In genomic region chr13:112058519-112058873, GRCh38 we compare ENCODE assay signal across 20 cellular contexts. TPM values are rescaled to one million over a fixed set of nuclear protein-coding genes. Genes with fewer than 3 reads are reported as not detected.
"Had no signal": no experiment of that assay in that cellular context is flagged by ENCODE, and none has a peak within 500 bp of the region (broad histone marks: within the 10 kb centered on the region; RNA-seq: fewer than 3 reads in every experiment).

No MANE protein-coding gene starts in this region.

- DNase-seq: activated CD4-positive, alpha-beta memory T cell treated with anti-CD3 and anti-CD28 coated beads, Interleukin-2, amount 10 ng/mL, durations not matched to agents 7 days and 5 days; activated CD4-positive, alpha-beta T cell treated with anti-CD3 and anti-CD28 coated beads for 36 hours; activated CD8-positive, alpha-beta memory T cell treated with anti-CD3 and anti-CD28 coated beads, Interleukin-2, amount 50 U/mL, for 4 hours; activated naive CD4-positive, alpha-beta T cell treated with anti-CD3 and anti-CD28 coated beads for 36 hours; effector CD4-positive, alpha-beta T cell; foreskin melanocyte; heart left ventricle; mesendoderm; ovary; sigmoid colon; stimulated activated CD8-positive, alpha-beta memory T cell treated with anti-CD3 and anti-CD28 coated beads, Interleukin-4, amount 100 ng/mL, for 48 hours; T1000; testis had no signal

- H3K4me3 Mint-ChIP-seq: activated CD4-positive, alpha-beta memory T cell treated with anti-CD3 and anti-CD28 coated beads, Interleukin-2, amount 10 ng/mL, durations not matched to agents 7 days and 5 days; activated CD4-positive, alpha-beta T cell treated with anti-CD3 and anti-CD28 coated beads for 36 hours; activated naive CD4-positive, alpha-beta T cell treated with anti-CD3 and anti-CD28 coated beads for 36 hours; stimulated activated naive CD8-positive, alpha-beta T cell treated with anti-CD3 and anti-CD28 coated beads, Interleukin-15, Interleukin-2, amounts not matched to agents 100 ng/mL and 50 ng/mL, for 24 hours had no signal

- H3K9me3 ChIP-seq: heart left ventricle, ovary, sigmoid colon, testis had no signal

- H3K4me3 ChIP-seq: coronary artery, heart left ventricle, ovary, sigmoid colon had no signal

- H3K4me1 Mint-ChIP-seq: activated CD4-positive, alpha-beta memory T cell treated with anti-CD3 and anti-CD28 coated beads, Interleukin-2, amount 10 ng/mL, durations not matched to agents 7 days and 5 days had no signal

- H3K36me3 ChIP-seq: heart left ventricle, ovary, sigmoid colon had no signal

- H3K9me3 Mint-ChIP-seq: activated CD4-positive, alpha-beta memory T cell treated with anti-CD3 and anti-CD28 coated beads, Interleukin-2, amount 10 ng/mL, durations not matched to agents 7 days and 5 days; activated naive CD4-positive, alpha-beta T cell treated with anti-CD3 and anti-CD28 coated beads for 36 hours; nephron; stimulated activated naive CD8-positive, alpha-beta T cell treated with anti-CD3 and anti-CD28 coated beads, Interleukin-15, Interleukin-2, amounts not matched to agents 100 ng/mL and 50 ng/mL, for 24 hours had no signal

- H3K27ac ChIP-seq: coronary artery, heart left ventricle, ovary, sigmoid colon, testis had no signal

- H3K27me3 ChIP-seq: ovary, testis had no signal

- ATAC-seq: activated CD4-positive, alpha-beta T cell treated with anti-CD3 and anti-CD28 coated beads for 36 hours; heart left ventricle had no signal

RNA-seq across cellular contexts. Expression of gene SOX1, which starts 8.5 kb away (rescaled TPM):
- total RNA-seq: activated CD4-positive, alpha-beta memory T cell treated with anti-CD3 and anti-CD28 coated beads, Interleukin-2, amount 10 ng/mL, durations not matched to agents 7 days and 5 days; activated CD4-positive, alpha-beta T cell treated with anti-CD3 and anti-CD28 coated beads for 36 hours; activated naive CD4-positive, alpha-beta T cell treated with anti-CD3 and anti-CD28 coated beads for 36 hours; cardiac septum; heart left ventricle; kidney epithelial cell; liver; ovary; urinary bladder had no signal
- polyA plus RNA-seq: heart left ventricle, liver, ovary, urinary bladder had no signal
